Comparison of ENCODE assay signal across 32 cellular contexts in genomic region chr19:4324228-4324627, GRCh38. TPM values are rescaled to one million over a fixed set of nuclear protein-coding genes. Genes with fewer than 3 reads are reported as not detected.
"Had no signal": no experiment of that assay in that cellular context is flagged by ENCODE, and none has a peak within 500 bp of the region (broad histone marks: within the 10 kb centered on the region; RNA-seq: fewer than 3 reads in every experiment).

No MANE protein-coding gene starts in this region.

- H3K36me3 ChIP-seq: colonic mucosa, gastrocnemius medialis, heart right ventricle, left lung, lower lobe of right lung had no signal

- H3K9me3 ChIP-seq: colonic mucosa, gastrocnemius medialis, lower lobe of right lung, mucosa of descending colon had no signal

- H3K36me3 Mint-ChIP-seq: naive B cell had no signal

- H3K4me3 Mint-ChIP-seq: dendritic cell treated with granulocyte-macrophage colony-stimulating factor and Interleukin-4, amounts not matched to agents 40 ng/mL and 50 ng/mL, for 4 days; endodermal cell; mesothelial cell of epicardium had no signal

- H3K4me1 ChIP-seq: colonic mucosa had no signal

- H3K27ac ChIP-seq: colonic mucosa, epithelial cell of prostate, esophagus squamous epithelium, gastrocnemius medialis, heart right ventricle, left lung, lower lobe of right lung had no signal

- ATAC-seq: effector memory CD8-positive, alpha-beta T cell; esophagus mucosa; gastrocnemius medialis; heart right ventricle; left cardiac atrium; left lung; left ventricle myocardium superior; lower lobe of right lung; mucosa of descending colon had no signal

- DNase-seq: colonic mucosa; cortex of kidney; effector CD8-positive, alpha-beta T cell; effector memory CD8-positive, alpha-beta T cell; endodermal cell; erythroblast; esophagus squamous epithelium; foreskin fibroblast; foreskin melanocyte; gastrocnemius medialis; glutamatergic neuron; head of caudate nucleus; heart right ventricle; hippocampal formation; left cardiac atrium; left ventricle myocardium superior; lower lobe of right lung; mesenchymal stem cell; mucosa of descending colon; naive B cell had no signal

- H3K27me3 Mint-ChIP-seq: effector memory CD8-positive, alpha-beta T cell had no signal

- H3K27ac Mint-ChIP-seq: dendritic cell treated with granulocyte-macrophage colony-stimulating factor and Interleukin-4, amounts not matched to agents 40 ng/mL and 50 ng/mL, for 4 days; endodermal cell; mesothelial cell of epicardium had no signal

- H3K27me3 ChIP-seq: colonic mucosa had no signal

- H3K4me3 ChIP-seq: colonic mucosa, esophagus squamous epithelium, gastrocnemius medialis, heart right ventricle, left lung, lower lobe of right lung, mucosa of descending colon had no signal

RNA-seq across cellular contexts. Expression of gene FSD1, which starts 19.8 kb away (rescaled TPM):
- total RNA-seq: gastrocnemius medialis, left cardiac atrium, left ventricle myocardium superior, mesenteric fat pad had no signal

RNA-seq across cellular contexts. Expression of gene TMIGD2, which starts 22.0 kb away (rescaled TPM):
- total RNA-seq: dermis microvascular lymphatic vessel endothelial cell, gastrocnemius medialis, kidney epithelial cell, left ventricle myocardium superior, lower leg skin, lung microvascular endothelial cell, mesothelial cell of epicardium, myocyte had no signal

RNA-seq across cellular contexts. Expression of gene SHD, which starts 45.2 kb away (rescaled TPM):
- total RNA-seq: dermis microvascular lymphatic vessel endothelial cell, esophagus mucosa, esophagus squamous epithelium, glomerular endothelial cell, kidney epithelial cell, left lung, left ventricle myocardium superior, lower leg skin, lower lobe of right lung, lung microvascular endothelial cell, mesenteric fat pad had no signal
